Comparison of ENCODE assay signal across 16 cellular contexts in the genomic region with DNA sequence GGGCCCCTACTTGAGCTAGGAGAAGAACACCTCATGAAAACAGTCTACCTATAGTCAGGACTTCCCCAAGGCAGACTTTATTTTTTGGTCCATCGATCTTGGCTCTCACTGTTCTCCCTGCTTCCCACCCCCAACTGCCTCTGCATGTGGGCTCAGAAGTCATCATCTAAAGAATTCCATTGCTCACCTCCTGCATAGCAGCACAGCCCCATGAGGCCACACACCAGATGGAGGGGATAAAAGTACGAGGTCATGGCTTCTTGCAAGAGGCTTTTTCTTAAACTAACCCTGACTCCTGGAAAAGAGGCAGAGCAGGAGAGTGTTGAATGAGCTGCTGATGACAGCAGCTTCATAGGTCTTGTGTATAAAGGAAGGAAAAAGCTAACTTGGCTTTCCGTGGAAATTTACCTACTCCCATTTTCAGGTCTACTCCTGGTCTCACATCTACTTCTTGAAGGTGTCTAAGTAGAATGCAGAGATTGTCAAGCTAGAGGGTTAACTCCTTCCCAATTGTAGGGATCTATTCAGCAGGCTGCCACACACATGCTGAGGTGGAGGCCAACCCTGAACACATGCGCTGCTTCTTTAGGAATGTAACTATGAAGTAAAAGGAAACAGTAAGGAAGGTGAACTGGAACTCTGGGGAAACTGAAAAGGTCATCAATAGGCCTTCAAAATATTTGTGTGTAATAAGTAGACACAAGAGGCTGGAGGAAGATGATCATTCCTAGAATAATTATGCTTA. TPM values are rescaled to one million over a fixed set of nuclear protein-coding genes. Genes with fewer than 3 reads are reported as not detected.
DNase-seq lines count a peak whose midpoint lies in the region; ATAC-seq and TF ChIP-seq lines count a peak whose summit lies in the region.
"Had no signal": no experiment of that assay in that cellular context is flagged by ENCODE, and none has a peak within 500 bp of the region (broad histone marks: within the 10 kb centered on the region; RNA-seq: fewer than 3 reads in every experiment).

No MANE protein-coding gene starts in this region.

- H3K4me1 ChIP-seq in HUES48 (ENCODE audit: control insufficient read depth, insufficient read depth, low read length) (peaks cover 36% of the 10 kb centered on the region), esophagus squamous epithelium (peaks cover 6 to 46% (median 6%) of the 10 kb centered on the region in 3 donors)

- H3K9me3 ChIP-seq in HUES48 (ENCODE audit: control insufficient read depth, insufficient read depth, low read length) (no peaks in the 10 kb centered on the region), esophagus squamous epithelium (no peaks in the 10 kb centered on the region)
- H3K9me3 ChIP-seq: prostate gland had no signal

- intact Hi-C loops in esophagus squamous epithelium (cut with DNase I): no loop called here

- TF ChIP-seq CTCF in brain microvascular endothelial cell (IDR thresholded peaks at IDR 0.05; ENCODE audit: low read depth, low read length, missing control alignments): no peak
- no peak for TF ChIP-seq CTCF in kidney epithelial cell (IDR thresholded peaks at IDR 0.05; ENCODE audit: insufficient read depth, low read length, poor library complexity, severe bottlenecking)
- no peak for TF ChIP-seq CTCF in esophagus squamous epithelium (IDR thresholded peaks at IDR 0.05)

- no peak overlapping the region for H3K9ac ChIP-seq in HUES48 (ENCODE audit: low read depth, low read length)

- H3K27ac ChIP-seq in HUES48 (ENCODE audit: low read depth, low read length) (peak overlapping the region; percentile 46), brain microvascular endothelial cell (peak overlapping the region; percentile 87), esophagus squamous epithelium (peak overlapping the region in 1 of 4 donors; percentile 81)
- H3K27ac ChIP-seq: prostate gland had no signal

- H3K4me3 ChIP-seq in HUES48 (ENCODE audit: low read depth, low read length): no peak overlapping the region
- H3K4me3 ChIP-seq in brain microvascular endothelial cell (ENCODE audit: low read depth, low read length): no peak overlapping the region
- H3K4me3 ChIP-seq in kidney epithelial cell (ENCODE audit: low read depth, low read length): no peak overlapping the region
- H3K4me3 ChIP-seq in esophagus squamous epithelium: no peak overlapping the region
- H3K4me3 ChIP-seq: prostate gland had no signal

- H3K27me3 ChIP-seq in HUES48 (ENCODE audit: control insufficient read depth, insufficient read depth, low read length): no peaks in the 10 kb centered on the region
- no peaks in the 10 kb centered on the region for H3K27me3 ChIP-seq in brain microvascular endothelial cell (replicated peaks)
- no peaks in the 10 kb centered on the region for H3K27me3 ChIP-seq in kidney epithelial cell (ENCODE audit: control insufficient read depth, insufficient read depth, low read length)
- H3K27me3 ChIP-seq in esophagus squamous epithelium: no peaks in the 10 kb centered on the region

- H3K36me3 ChIP-seq in HUES48 (ENCODE audit: control insufficient read depth, insufficient read depth, low read length) (no peaks in the 10 kb centered on the region), brain microvascular endothelial cell (replicated peaks) (no peaks in the 10 kb centered on the region), kidney epithelial cell (ENCODE audit: control insufficient read depth, insufficient read depth, low read length) (no peaks in the 10 kb centered on the region), esophagus squamous epithelium (peaks cover 0 to 51% (median 0%) of the 10 kb centered on the region in 3 donors)
- H3K36me3 ChIP-seq: prostate gland had no signal

- DNase-seq in ACHN: peak; percentile 77
- peak; percentile 64 for DNase-seq in brain microvascular endothelial cell
- DNase-seq in kidney epithelial cell (ENCODE audit: low read depth): peak; percentile 74
- no peak for DNase-seq in NCI-H526 (lab: John Stamatoyannopoulos, UW)
- DNase-seq in SHP77 (lab: John Stamatoyannopoulos, UW): no peak
- DNase-seq in esophagus squamous epithelium (lab: John Stamatoyannopoulos, UW): no peak
- DNase-seq: activated CD8-positive, alpha-beta memory T cell treated with anti-CD3 and anti-CD28 coated beads, Interleukin-2, amount 10 ng/mL, durations not matched to agents 7 days and 5 days; activated naive CD4-positive, alpha-beta T cell treated with Interleukin-2 at 50 U/mL for 16 hours; CD4-positive, alpha-beta memory T cell; NCI-H1694 treated with DMSO at 0.1 percent for 48 hours; NCI-H526 treated with DMSO at 0.1 percent for 48 hours; T-cell had no signal

- ATAC-seq in GM21723 (IDR thresholded peaks at IDR 0.05; ENCODE audit: unreplicated experiment): no peak
- ATAC-seq: activated CD8-positive, alpha-beta memory T cell treated with anti-CD3 and anti-CD28 coated beads, Interleukin-2, amount 10 ng/mL, durations not matched to agents 7 days and 5 days; T-cell had no signal

- TF ChIP-seq POLR2A in esophagus squamous epithelium (IDR thresholded peaks at IDR 0.05): no peak

- WGBS in esophagus squamous epithelium, 2 donors: 59 to 81% methylated on average over 3 to 4 of the region's 4 CpGs

- in situ Hi-C loops in ACHN (cut with HindIII; ENCODE audit: low pct_ligation_motif_present, low pct_unique_long_range_greater_than_20kb, low sequenced_read_pairs): no loop called here
- in situ Hi-C loops in brain microvascular endothelial cell (cut with HindIII; ENCODE audit: low pct_ligation_motif_present, low sequenced_read_pairs): no loop called here

RNA-seq across cellular contexts. Expression of a gene that starts 18.7 kb away (rescaled TPM):
- total RNA-seq in kidney epithelial cell: 1.3 and 1.6 TPM in 2 replicates
- total RNA-seq in esophagus squamous epithelium: 10 to 100 TPM in 2 of 4 donors, 1 to 10 TPM in 2; 2.9 to 11.6 (median 8.2) TPM
- total RNA-seq: RPMI7951 had no signal

Comparison
In these comparisons a context has a peak if more than half of its experiments do, and no peak if none do; other contexts are left out.
1. DNase-seq: peak in ACHN (single experiment), brain microvascular endothelial cell (single experiment) and kidney epithelial cell (single experiment); none in NCI-H526 (0 of 2), SHP77 (0 of 2) and esophagus squamous epithelium (single experiment).